In the genomic region with DNA sequence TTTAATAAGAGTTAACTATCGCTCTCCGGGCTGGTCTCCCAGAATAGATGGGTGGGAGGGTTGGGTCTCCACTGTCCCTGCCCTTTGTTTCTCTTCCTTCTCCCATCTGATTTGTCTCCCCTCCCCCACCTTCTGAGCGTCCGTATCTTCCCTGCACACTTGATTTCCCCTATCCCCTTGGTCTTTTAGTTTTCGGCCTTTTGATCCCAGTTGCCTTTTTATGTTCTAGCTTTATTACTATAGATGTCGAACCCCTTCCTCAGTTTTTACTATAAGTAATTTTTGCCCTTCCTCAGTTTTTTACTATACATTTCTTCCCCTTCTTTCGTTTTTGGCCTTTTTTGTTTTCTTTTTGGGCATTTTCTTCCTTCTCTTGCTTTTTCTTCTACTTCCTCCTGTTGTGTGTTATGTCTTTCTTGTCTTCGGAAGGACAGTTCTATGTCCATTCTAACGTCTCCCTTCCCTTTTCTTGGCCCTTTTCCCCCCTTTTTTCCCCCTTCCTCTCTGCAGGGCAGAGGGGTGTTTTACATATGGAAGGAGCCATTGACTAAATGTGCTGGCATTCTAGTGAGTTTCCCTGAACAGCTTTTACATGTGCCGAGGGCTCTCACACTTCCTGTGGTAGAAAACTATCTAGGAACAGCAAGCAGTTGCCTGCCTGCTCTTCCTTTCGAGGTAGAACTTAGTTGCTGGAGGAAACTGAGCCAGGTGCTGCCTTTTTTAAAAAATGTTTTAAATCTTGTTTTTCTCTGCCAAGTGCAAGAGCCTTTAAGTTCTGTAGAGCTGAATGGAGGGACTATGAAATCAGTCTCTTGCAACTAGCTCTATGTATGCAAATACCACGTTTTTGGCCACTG, we compare ENCODE assay signal across 10 cellular contexts. TPM values are rescaled to one million over a fixed set of nuclear protein-coding genes. Genes with fewer than 3 reads are reported as not detected.
DNase-seq lines count a peak whose midpoint lies in the region; ATAC-seq, FAIRE-seq and TF ChIP-seq lines count a peak whose summit lies in the region.
"Had no signal": no experiment of that assay in that cellular context is flagged by ENCODE, and none has a peak within 500 bp of the region (broad histone marks: within the 10 kb centered on the region; RNA-seq: fewer than 3 reads in every experiment).

No MANE protein-coding gene starts in this region.

- DNase-seq in activated CD4-positive, alpha-beta T cell treated with anti-CD3 and anti-CD28 coated beads, Interleukin-2, amount 10 ng/mL, durations not matched to agents 7 days and 5 days = no peak
- DNase-seq in activated CD4-positive, alpha-beta T cell treated with anti-CD3 and anti-CD28 coated beads, Interleukin-2, amount 50 U/mL, for 1 hour = no peak
- DNase-seq in PC-3 = no peak
- peak; percentile 21 for DNase-seq in glutamatergic neuron
- no peak for DNase-seq in stimulated activated naive B cell treated with anti-CD40 and anti-IgM and Interleukin-4, amounts not matched to agents 10 μg/mL and 1 μg/mL and 100 μg/mL, for 72 hours
- no peak for DNase-seq in NCI-H1930 (lab: John Stamatoyannopoulos, UW)
- no peak for DNase-seq in GM19239 (ENCODE audit: insufficient read length, low spot score)
- DNase-seq: NCI-H524 treated with DMSO at 0.1 percent for 48 hours had no signal

- BruUV-seq in PC-3 (replicated peaks; lab: Mats Ljungman, UMichigan) = no TSS peak

- peaks cover 74% of the 10 kb centered on the region for H3K27me3 Mint-ChIP-seq in activated CD4-positive, alpha-beta T cell treated with anti-CD3 and anti-CD28 coated beads, Interleukin-2, amount 10 ng/mL, durations not matched to agents 7 days and 5 days
- H3K27me3 Mint-ChIP-seq in glutamatergic neuron (ENCODE audit: unreplicated experiment) = peaks cover 3% of the 10 kb centered on the region
- H3K27me3 Mint-ChIP-seq in stimulated activated naive B cell treated with anti-CD40 and anti-IgM and Interleukin-4, amounts not matched to agents 10 μg/mL and 1 μg/mL and 100 μg/mL, for 72 hours = peaks cover 53 to 73% of the 10 kb centered on the region in 2 donors

- no peak overlapping the region for H3K27ac Mint-ChIP-seq in activated CD4-positive, alpha-beta T cell treated with anti-CD3 and anti-CD28 coated beads, Interleukin-2, amount 10 ng/mL, durations not matched to agents 7 days and 5 days
- H3K27ac Mint-ChIP-seq in glutamatergic neuron (ENCODE audit: unreplicated experiment) = peak overlapping the region; percentile 25
- H3K27ac Mint-ChIP-seq in stimulated activated naive B cell treated with anti-CD40 and anti-IgM and Interleukin-4, amounts not matched to agents 10 μg/mL and 1 μg/mL and 100 μg/mL, for 72 hours = peak overlapping the region; percentile 10

- no peaks in the 10 kb centered on the region for H3F3A ChIP-seq in PC-3 (ENCODE audit: low read length, unreplicated experiment)

- no peaks in the 10 kb centered on the region for H3K4me1 ChIP-seq in PC-3 (ENCODE audit: insufficient read depth, low read length)

- no peaks in the 10 kb centered on the region for H4K20me1 ChIP-seq in PC-3 (ENCODE audit: low read length)

- H3K4me3 Mint-ChIP-seq in activated CD4-positive, alpha-beta T cell treated with anti-CD3 and anti-CD28 coated beads, Interleukin-2, amount 10 ng/mL, durations not matched to agents 7 days and 5 days = peak overlapping the region; percentile 10
- H3K4me3 Mint-ChIP-seq in glutamatergic neuron (ENCODE audit: unreplicated experiment) = peak overlapping the region; percentile 97
- peak overlapping the region; percentile 30 to 36 for H3K4me3 Mint-ChIP-seq in stimulated activated naive B cell treated with anti-CD40 and anti-IgM and Interleukin-4, amounts not matched to agents 10 μg/mL and 1 μg/mL and 100 μg/mL, for 72 hours

- ATAC-seq in PC-3 (no peak), HG02981 (IDR thresholded peaks at IDR 0.05; ENCODE audit: unreplicated experiment) (no peak)
- no peak for ATAC-seq in stimulated activated naive B cell treated with anti-CD40 and anti-IgM and Interleukin-4, amounts not matched to agents 10 μg/mL and 1 μg/mL and 100 μg/mL, for 72 hours (replicated peaks)

- CTCF ChIA-PET in activated CD4-positive, alpha-beta T cell treated with anti-CD3 and anti-CD28 coated beads, Interleukin-2, amount 10 ng/mL, durations not matched to agents 7 days and 5 days (lab: Charles Lee) = interaction anchor here (1.1 to 1.8 kb wide), 2 partner anchors 12 to 41 kb away, joined by 3 to 5 read pairs; no protein-coding TSS in a partner anchor
- CTCF ChIA-PET in PC-3 (lab: Charles Lee) = no interaction called here

- H3K36me3 Mint-ChIP-seq in activated CD4-positive, alpha-beta T cell treated with anti-CD3 and anti-CD28 coated beads, Interleukin-2, amount 10 ng/mL, durations not matched to agents 7 days and 5 days (ENCODE audit: low read depth) = no peaks in the 10 kb centered on the region
- H3K36me3 Mint-ChIP-seq in glutamatergic neuron (ENCODE audit: unreplicated experiment) = no peaks in the 10 kb centered on the region
- no peaks in the 10 kb centered on the region for H3K36me3 Mint-ChIP-seq in stimulated activated naive B cell treated with anti-CD40 and anti-IgM and Interleukin-4, amounts not matched to agents 10 μg/mL and 1 μg/mL and 100 μg/mL, for 72 hours

- no peaks in the 10 kb centered on the region for H3K9me3 Mint-ChIP-seq in activated CD4-positive, alpha-beta T cell treated with anti-CD3 and anti-CD28 coated beads, Interleukin-2, amount 10 ng/mL, durations not matched to agents 7 days and 5 days
- H3K9me3 Mint-ChIP-seq in glutamatergic neuron (ENCODE audit: unreplicated experiment) = peaks cover 8% of the 10 kb centered on the region
- peaks cover 0 to 1% of the 10 kb centered on the region in 2 donors for H3K9me3 Mint-ChIP-seq in stimulated activated naive B cell treated with anti-CD40 and anti-IgM and Interleukin-4, amounts not matched to agents 10 μg/mL and 1 μg/mL and 100 μg/mL, for 72 hours

- no peak for FAIRE-seq in GM19239 (lab: Jason Lieb, UNC)

- no peaks in the 10 kb centered on the region for H3K9me3 ChIP-seq in PC-3 (ENCODE audit: low read length)
- H3K9me3 ChIP-seq: thyroid gland had no signal

- no peaks in the 10 kb centered on the region for H3K9me2 ChIP-seq in PC-3 (replicated peaks; ENCODE audit: low read length)

- no peak overlapping the region for H3K27ac ChIP-seq in PC-3 (ENCODE audit: low read length)

- H2AFZ ChIP-seq in PC-3 (ENCODE audit: low read length) = peak overlapping the region; percentile 13

- POLR2A ChIA-PET in activated CD4-positive, alpha-beta T cell treated with anti-CD3 and anti-CD28 coated beads, Interleukin-2, amount 10 ng/mL, durations not matched to agents 7 days and 5 days (lab: Charles Lee) = no interaction called here
- POLR2A ChIA-PET in PC-3 (lab: Charles Lee; ENCODE audit: unreplicated experiment) = no interaction called here

- no peaks in the 10 kb centered on the region for H3K36me3 ChIP-seq in PC-3 (ENCODE audit: low read depth, low read length)
- H3K36me3 ChIP-seq: thyroid gland had no signal

- H3K4me3 ChIP-seq in PC-3 (ENCODE audit: low read length) = no peak overlapping the region

- no peak overlapping the region for H3K9ac ChIP-seq in PC-3 (ENCODE audit: low read length)

- H3K79me2 ChIP-seq in PC-3 (ENCODE audit: low read length) = peaks cover 11% of the 10 kb centered on the region; the same call in 1 of the 2 replicates

- no peaks in the 10 kb centered on the region for H3K27me3 ChIP-seq in PC-3 (ENCODE audit: low read length)
- H3K27me3 ChIP-seq: thyroid gland had no signal

- intact Hi-C loops in PC-3 (cut with micrococcal nuclease) = no loop called here

- TF ChIP-seq CTCF in PC-3 (conservative IDR thresholded peaks at IDR 0.05; ENCODE audit: low read depth, low read length) (no peak), glutamatergic neuron (IDR thresholded peaks at IDR 0.05; ENCODE audit: partially characterized antibody, unreplicated experiment) (no peak)

- H3K4me2 ChIP-seq in PC-3 (ENCODE audit: low read length) = no peak overlapping the region

- peaks cover 30% of the 10 kb centered on the region for H3K4me1 Mint-ChIP-seq in activated CD4-positive, alpha-beta T cell treated with anti-CD3 and anti-CD28 coated beads, Interleukin-2, amount 10 ng/mL, durations not matched to agents 7 days and 5 days
- H3K4me1 Mint-ChIP-seq in glutamatergic neuron (ENCODE audit: low read depth, unreplicated experiment) = peaks cover 3% of the 10 kb centered on the region
- H3K4me1 Mint-ChIP-seq in stimulated activated naive B cell treated with anti-CD40 and anti-IgM and Interleukin-4, amounts not matched to agents 10 μg/mL and 1 μg/mL and 100 μg/mL, for 72 hours = peaks cover 16 to 31% of the 10 kb centered on the region in 2 donors

RNA-seq across cellular contexts. Expression of gene TET1, which starts 2.8 kb away (rescaled TPM):
- 1 to 10 TPM; 3.0 to 3.7 TPM for total RNA-seq in activated CD4-positive, alpha-beta T cell treated with anti-CD3 and anti-CD28 coated beads, Interleukin-2, amount 10 ng/mL, durations not matched to agents 7 days and 5 days
- total RNA-seq in PC-3 (2014; rRNA removed) (2.3 and 3.0 TPM in 2 replicates), glutamatergic neuron (ENCODE audit: unreplicated experiment) (31.6 TPM)

RNA-seq across cellular contexts. Expression of gene SLC25A16, which starts 35.6 kb away (rescaled TPM):
- 10 to 100 TPM; 19.8 to 26.4 TPM for total RNA-seq in activated CD4-positive, alpha-beta T cell treated with anti-CD3 and anti-CD28 coated beads, Interleukin-2, amount 10 ng/mL, durations not matched to agents 7 days and 5 days
- 21.9 and 22.0 TPM in 2 replicates for total RNA-seq in PC-3 (2014; rRNA removed)
- 30.7 TPM for total RNA-seq in glutamatergic neuron (ENCODE audit: unreplicated experiment)

Comparison
In these comparisons a context has a peak if more than half of its experiments do, and no peak if none do; other contexts are left out.
1. H3K4me3 Mint-ChIP-seq: peak in every context shown above with its lines; median percentile 97 in glutamatergic neuron; 33 in stimulated activated naive B cell treated with anti-CD40 and anti-IgM and Interleukin-4, amounts not matched to agents 10 μg/mL and 1 μg/mL and 100 μg/mL, for 72 hours; 10 in activated CD4-positive, alpha-beta T cell treated with anti-CD3 and anti-CD28 coated beads, Interleukin-2, amount 10 ng/mL, durations not matched to agents 7 days and 5 days.